ENCODE assay signal across 26 cellular contexts in the genomic region with DNA sequence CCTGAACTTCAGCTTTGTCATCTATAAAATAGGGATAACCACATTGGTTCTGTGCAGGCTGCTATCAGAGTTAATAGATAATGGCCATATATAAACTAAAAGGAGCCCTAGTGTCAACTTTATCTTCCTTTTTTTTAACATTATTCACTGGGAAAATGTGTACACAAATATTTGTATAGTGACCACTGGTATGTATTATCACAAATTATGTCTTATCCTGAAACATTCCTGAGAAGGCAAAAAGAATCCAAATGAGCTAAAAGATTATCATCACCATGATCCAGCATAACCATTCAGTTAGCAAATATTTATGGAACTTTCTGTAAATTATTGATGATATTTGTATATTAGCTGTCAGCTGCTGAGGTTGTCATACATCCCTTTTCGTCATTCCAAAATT. TPM values are rescaled to one million over a fixed set of nuclear protein-coding genes. Genes with fewer than 3 reads are reported as not detected.
DNase-seq lines count a peak whose midpoint lies in the region; ATAC-seq, FAIRE-seq and TF ChIP-seq lines count a peak whose summit lies in the region.
"Had no signal": no experiment of that assay in that cellular context is flagged by ENCODE, and none has a peak within 500 bp of the region (broad histone marks: within the 10 kb centered on the region; RNA-seq: fewer than 3 reads in every experiment).

No MANE protein-coding gene starts in this region.

- no peaks in the 10 kb centered on the region for H3K9me3 Mint-ChIP-seq in chondrocyte (ENCODE audit: low read depth)
- H3K9me3 Mint-ChIP-seq in stimulated activated effector memory CD8-positive, alpha-beta T cell treated with anti-CD3 and anti-CD28 coated beads, Interleukin-12 subunit alpha, Interleukin-12 subunit beta, amount 100 ng/mL, for 72 hours = no peaks in the 10 kb centered on the region

- TF ChIP-seq CTCF in LNCaP clone FGC (IDR thresholded peaks at IDR 0.05; ENCODE audit: control insufficient read depth, extremely low read depth, insufficient read depth) (no peak), chondrocyte (IDR thresholded peaks at IDR 0.05) (no peak)

- peaks cover 33% of the 10 kb centered on the region for H3K4me1 Mint-ChIP-seq in chondrocyte (ENCODE audit: low read depth)
- no peaks in the 10 kb centered on the region for H3K4me1 Mint-ChIP-seq in stimulated activated effector memory CD8-positive, alpha-beta T cell treated with anti-CD3 and anti-CD28 coated beads, Interleukin-12 subunit alpha, Interleukin-12 subunit beta, amount 100 ng/mL, for 72 hours

- H3K4me3 Mint-ChIP-seq in chondrocyte (ENCODE audit: unreplicated experiment) = no peak overlapping the region
- no peak overlapping the region for H3K4me3 Mint-ChIP-seq in stimulated activated effector memory CD8-positive, alpha-beta T cell treated with anti-CD3 and anti-CD28 coated beads, Interleukin-12 subunit alpha, Interleukin-12 subunit beta, amount 100 ng/mL, for 72 hours

- H3K27me3 Mint-ChIP-seq in chondrocyte (ENCODE audit: low read depth) = no peaks in the 10 kb centered on the region

- DNase-seq in GM19239 (ENCODE audit: insufficient read length, low spot score) = no peak
- DNase-seq in LNCaP clone FGC (ENCODE audit: low read depth) = peak; percentile 8
- no peak for DNase-seq in chondrocyte (ENCODE audit: low spot score)
- no peak for DNase-seq in stimulated activated effector memory CD8-positive, alpha-beta T cell treated with anti-CD3 and anti-CD28 coated beads, Interleukin-12 subunit alpha, Interleukin-12 subunit beta, amount 100 ng/mL, for 72 hours (ENCODE audit: low spot score in 2 of 2)
- DNase-seq in pons (ENCODE audit: low spot score) = no peak
- DNase-seq in NCI-H2029 treated with DMSO at 0.1 percent for 48 hours (lab: John Stamatoyannopoulos, UW) = no peak
- no peak for DNase-seq in putamen (ENCODE audit: low spot score)
- DNase-seq: activated CD4-positive, alpha-beta T cell treated with anti-CD3 and anti-CD28 coated beads for 1 hour; amygdala; cerebellar nuclear complex; DMS 273 treated with DMSO at 0.1 percent for 48 hours; head of caudate nucleus; islet precursor cell; NCI-H1092 treated with DMSO at 0.1 percent for 48 hours; NCI-H69; posterior cingulate gyrus; small intestine; stimulated activated CD8-positive, alpha-beta memory T cell treated with anti-CD3 and anti-CD28 coated beads, Interleukin-4, amount 100 ng/mL, for 48 hours; T-helper 9 cell had no signal

- ATAC-seq in stimulated activated effector memory CD8-positive, alpha-beta T cell treated with anti-CD3 and anti-CD28 coated beads, Interleukin-12 subunit alpha, Interleukin-12 subunit beta, amount 100 ng/mL, for 72 hours = no peak
- no peak for ATAC-seq in GM18870 (IDR thresholded peaks at IDR 0.05; ENCODE audit: unreplicated experiment)

- H3K27ac Mint-ChIP-seq in chondrocyte (ENCODE audit: unreplicated experiment) = peak overlapping the region; percentile 7
- peak overlapping the region; percentile 15 for H3K27ac Mint-ChIP-seq in stimulated activated effector memory CD8-positive, alpha-beta T cell treated with anti-CD3 and anti-CD28 coated beads, Interleukin-12 subunit alpha, Interleukin-12 subunit beta, amount 100 ng/mL, for 72 hours

- H3K4me3 ChIP-seq in LNCaP clone FGC (ENCODE audit: low read depth, low read length) = no peak overlapping the region
- H3K4me3 ChIP-seq: BLaER1 treated with 17β-estradiol and CSF1 and Interleukin-3, amounts not matched to agents 10 nM and 100 nM; HAP-1; SJSA1; suprapubic skin had no signal

- H3K36me3 Mint-ChIP-seq in chondrocyte (ENCODE audit: low read depth) = peaks cover 21% of the 10 kb centered on the region
- H3K36me3 Mint-ChIP-seq in stimulated activated effector memory CD8-positive, alpha-beta T cell treated with anti-CD3 and anti-CD28 coated beads, Interleukin-12 subunit alpha, Interleukin-12 subunit beta, amount 100 ng/mL, for 72 hours = peaks cover 7% of the 10 kb centered on the region

- peak; percentile 91 for FAIRE-seq in GM19239 (lab: Jason Lieb, UNC)
- FAIRE-seq: small intestine had no signal

RNA-seq across cellular contexts. Expression of a gene that starts 16.6 kb away (rescaled TPM):
- total RNA-seq in chondrocyte = 0.10 TPM in 1 of 3 replicates, not detected in the others
- total RNA-seq: fibroblast of lung, lung microvascular endothelial cell, SJSA1 had no signal
